11 cellular contexts compared by ENCODE assay signal in the genomic region with DNA sequence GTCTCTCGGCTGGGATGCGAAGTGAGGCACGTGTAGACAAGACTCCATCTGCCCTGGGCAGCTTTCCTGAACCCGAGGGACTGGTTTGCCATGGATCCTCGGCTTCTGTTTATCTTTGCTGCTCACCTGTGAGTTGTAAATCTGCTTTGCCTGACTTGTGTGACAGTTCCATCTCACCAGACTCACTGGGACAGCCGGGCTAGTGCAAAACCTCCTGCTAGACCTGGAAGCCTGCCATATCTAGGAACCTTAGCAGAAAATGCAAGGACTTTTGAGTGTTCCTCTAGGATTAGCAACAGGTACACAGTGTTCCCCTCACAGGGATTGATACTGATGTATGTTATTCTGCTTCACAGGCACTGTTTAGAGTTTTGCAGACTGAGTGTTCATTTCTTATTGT.
DNase-seq lines count a peak whose midpoint lies in the region; ATAC-seq and TF ChIP-seq lines count a peak whose summit lies in the region.
"Had no signal": no experiment of that assay in that cellular context is flagged by ENCODE, and none has a peak within 500 bp of the region (broad histone marks: within the 10 kb centered on the region; RNA-seq: fewer than 3 reads in every experiment).

No MANE protein-coding gene starts in this region.

- H3K36me3 ChIP-seq in gastroesophageal sphincter (no peaks in the 10 kb centered on the region), stomach (no peaks in the 10 kb centered on the region)

- H3K27me3 ChIP-seq in gastroesophageal sphincter (no peaks in the 10 kb centered on the region), stomach (peaks cover 0 to under 1% (median 0%) of the 10 kb centered on the region in 3 donors)

- H3K4me3 ChIP-seq in gastroesophageal sphincter (no peak overlapping the region), stomach (no peak overlapping the region)

- TF ChIP-seq POLR2A in gastroesophageal sphincter (IDR thresholded peaks at IDR 0.05) (no peak), stomach (IDR thresholded peaks at IDR 0.05) (no peak)

- H3K27ac ChIP-seq in gastroesophageal sphincter (peak overlapping the region; percentile 26 to 78 (median 74)), stomach (peak overlapping the region in 3 of 5 donors; percentile 30 to 62 (median 40))

- DNase-seq in DMS79 treated with DMSO at 0.1 percent for 48 hours (lab: John Stamatoyannopoulos, UW) = peak; percentile 42
- DNase-seq in DMS79 (lab: John Stamatoyannopoulos, UW) = no peak
- DNase-seq in NCI-H526 (lab: John Stamatoyannopoulos, UW) = peak; percentile 27 to 57
- peak; percentile 29 for DNase-seq in stomach
- DNase-seq in NCI-H2227 treated with DMSO at 0.1 percent for 48 hours (lab: John Stamatoyannopoulos, UW) = no peak
- no peak for DNase-seq in ecto neural progenitor cell (ENCODE audit: low spot score)
- no peak for DNase-seq in activated CD4-positive, alpha-beta T cell treated with anti-CD3 and anti-CD28 coated beads for 1 hour
- DNase-seq: aorta, NCI-H1436 treated with DMSO at 0.1 percent for 48 hours, posterior cingulate gyrus had no signal

- no peak for TF ChIP-seq EP300 in gastroesophageal sphincter (IDR thresholded peaks at IDR 0.05)
- TF ChIP-seq EP300 in stomach (IDR thresholded peaks at IDR 0.05) = no peak

- no peak for TF ChIP-seq CTCF in gastroesophageal sphincter (IDR thresholded peaks at IDR 0.05)
- TF ChIP-seq CTCF in stomach (IDR thresholded peaks at IDR 0.05) = no peak

- no peaks in the 10 kb centered on the region for H3K9me3 ChIP-seq in gastroesophageal sphincter
- H3K9me3 ChIP-seq in stomach = no peaks in the 10 kb centered on the region

- peak; percentile 74 for ATAC-seq in gastroesophageal sphincter

- H3K4me1 ChIP-seq in gastroesophageal sphincter (peaks cover 3 to 25% (median 11%) of the 10 kb centered on the region in 3 donors), stomach (peaks cover 8 to 26% (median 15%) of the 10 kb centered on the region in 4 donors)

- 8 to 37% methylated on average over 1 to 5 of the region's 6 CpGs for whole genome bisulfite sequencing in gastroesophageal sphincter (ENCODE audit: low coverage in 1 of 2), 2 donors
- 27 to 34% (median 30%) methylated on average over 6 of the region's 6 CpGs for WGBS in stomach, 5 donors

- intact Hi-C loops in stomach (cut with DNase I; ENCODE audit: low total_unique reads) = no loop called here

Comparison
In these comparisons a context has a peak if more than half of its experiments do, and no peak if none do; other contexts are left out.
1. DNase-seq: peak in DMS79 treated with DMSO at 0.1 percent for 48 hours (single experiment), NCI-H526 (2 of 2) and stomach (single experiment); none in DMS79 (single experiment), NCI-H2227 treated with DMSO at 0.1 percent for 48 hours (single experiment), ecto neural progenitor cell (single experiment) and activated CD4-positive, alpha-beta T cell treated with anti-CD3 and anti-CD28 coated beads for 1 hour (single experiment).